ENCODE assay signal across 9 cellular contexts in the genomic region with DNA sequence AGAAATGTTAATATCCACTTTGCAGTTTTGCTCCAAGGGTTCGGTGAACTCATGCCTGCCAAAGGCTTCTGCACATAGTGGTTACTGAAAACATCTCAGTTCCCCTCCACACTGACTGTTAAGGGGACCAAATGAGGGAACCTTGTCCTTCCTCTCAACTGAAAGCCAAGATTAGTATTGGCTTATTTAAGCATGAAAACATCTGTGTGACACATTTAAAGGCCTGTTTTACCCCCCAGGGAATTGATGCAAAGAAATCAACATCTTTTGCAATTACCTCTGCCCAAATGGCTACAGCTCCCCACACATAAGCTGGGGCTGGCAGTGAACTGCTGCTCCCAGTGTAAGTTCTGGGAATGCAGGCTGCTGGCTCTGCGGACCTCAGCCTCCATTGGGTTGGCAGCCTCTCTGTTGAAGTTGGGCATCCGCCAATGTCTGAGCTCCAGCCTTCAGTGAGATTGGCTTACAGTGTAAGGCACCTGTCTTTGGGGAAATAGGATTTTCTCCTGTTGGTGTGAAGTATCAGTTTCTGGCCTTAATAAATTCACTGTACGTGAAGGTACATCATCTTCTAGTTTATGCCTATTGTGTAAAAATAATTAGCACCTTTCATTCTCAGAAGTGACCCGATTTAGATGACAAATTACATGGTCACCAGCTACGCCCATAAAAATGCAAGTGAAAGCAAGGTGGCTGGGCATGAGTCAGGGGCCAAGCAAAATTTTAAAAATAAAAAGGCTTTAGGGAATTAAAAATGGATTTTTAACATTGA.
A peak's percentile ranks its signal among the peaks of the same experiment; 100 is the strongest.
DNase-seq lines count a peak whose midpoint lies in the region; ATAC-seq, FAIRE-seq and TF ChIP-seq lines count a peak whose summit lies in the region.
"Had no signal": no experiment of that assay in that cellular context is flagged by ENCODE, and none has a peak within 500 bp of the region (broad histone marks: within the 10 kb centered on the region; RNA-seq: fewer than 3 reads in every experiment).

No MANE protein-coding gene starts in this region.

- H3K9me3 ChIP-seq in A549 (no peaks in the 10 kb centered on the region), transverse colon (no peaks in the 10 kb centered on the region)

- H3K27ac ChIP-seq in A549 (no peak overlapping the region), transverse colon (peak overlapping the region in 1 of 4 donors; percentile 2)

- no peak overlapping the region for H3K4me3 ChIP-seq in A549
- H3K4me3 ChIP-seq in transverse colon = no peak overlapping the region

- 56% methylated on average over 5 of the region's 6 CpGs for WGBS in A549 (ENCODE audit: missing lambda C conversion rate)
- WGBS in transverse colon (ENCODE audit: low coverage in 1 of 2), 2 donors = 52 to 55% methylated on average over 2 to 6 of the region's 6 CpGs

- no peak for FAIRE-seq in A549 (lab: Jason Lieb, UNC)

- no peaks in the 10 kb centered on the region for H3K36me3 ChIP-seq in transverse colon

- CTCF ChIA-PET in A549 (lab: Yijun Ruan, JAX) = no interaction called here

- TF ChIP-seq EP300 in A549 (IDR thresholded peaks at IDR 0.05) = no peak
- no peak for TF ChIP-seq EP300 in transverse colon (IDR thresholded peaks at IDR 0.05; ENCODE audit: low read depth)

- no peak for TF ChIP-seq RAD21 in A549 (conservative IDR thresholded peaks at IDR 0.05 in 1 of 2, IDR thresholded peaks at IDR 0.05 in 1 of 2)

- no peak for DNase-seq in A549 (ENCODE audit: low read depth in 1 of 2, low spot score in 1 of 2)
- peak; percentile 55 for DNase-seq in fibroblast of gingiva (ENCODE audit: low read depth)
- DNase-seq in transverse colon = peak; percentile 44
- DNase-seq in NCI-H1436 (lab: John Stamatoyannopoulos, UW) = no peak
- DNase-seq in epidermal melanocyte (ENCODE audit: insufficient read length, low spot score) = no peak
- DNase-seq in OCI-M2 (lab: John Stamatoyannopoulos, UW; ENCODE audit: unreplicated experiment) = no peak
- DNase-seq: CD4-positive, CD25-positive, alpha-beta regulatory T cell had no signal

- TF ChIP-seq CTCF in A549 (IDR thresholded peaks at IDR 0.05) = no peak
- no peak for TF ChIP-seq CTCF in transverse colon (IDR thresholded peaks at IDR 0.05)

- intact Hi-C loops in transverse colon (cut with DNase I; ENCODE audit: low total_unique reads) = no loop called here

- ATAC-seq in A549 (no peak), GM19468 (IDR thresholded peaks at IDR 0.05; ENCODE audit: extremely low read depth, unreplicated experiment) (peak; percentile 40), HG03565 (IDR thresholded peaks at IDR 0.05; ENCODE audit: unreplicated experiment) (peak; percentile 50)

- POLR2A ChIA-PET in A549 (lab: Yijun Ruan, JAX) = no interaction called here

- no peak for TF ChIP-seq POLR2A in A549 (IDR thresholded peaks at IDR 0.05; ENCODE audit: low read length)
- TF ChIP-seq POLR2A in transverse colon (IDR thresholded peaks at IDR 0.05) = no peak

- no peaks in the 10 kb centered on the region for H3K27me3 ChIP-seq in transverse colon

- in situ Hi-C loops in transverse colon (cut with MboI; ENCODE audit: low pct_ligation_motif_present in 1 of 4, low pct_unique_long_range_greater_than_20kb in 1 of 4, low sequenced_read_pairs in 3 of 4) = no loop called here

- 0 out of 3 replicates have a peak overlapping the region, but pooled peaks have one; percentile 19 for H3K4me2 ChIP-seq in A549

- H3K4me1 ChIP-seq in A549 = peaks cover 8% of the 10 kb centered on the region; the same call in 1 of the 3 replicates
- peaks cover 3 to 25% (median 13%) of the 10 kb centered on the region in 4 donors for H3K4me1 ChIP-seq in transverse colon

TF ChIP-seq in A549, 52 proteins besides CTCF, POLR2A, EP300 and RAD21:
- no peak for TF ChIP-seq MAX (IDR thresholded peaks at IDR 0.05)
- TF ChIP-seq RNF2 (IDR thresholded peaks at IDR 0.05; ENCODE audit: borderline replicate concordance, low read depth) = no peak
- TF ChIP-seq NPAS2 (CRISPR knock-in tag; IDR thresholded peaks at IDR 0.05; ENCODE audit: borderline replicate concordance) = no peak
- no peak for TF ChIP-seq TFCP2L1 (CRISPR knock-in tag; IDR thresholded peaks at IDR 0.05)

Comparison
In these comparisons a context has a peak if more than half of its experiments do, and no peak if none do; other contexts are left out.
1. ATAC-seq: peak in GM19468 (single experiment) and HG03565 (single experiment); none in A549 (0 of 2).
2. DNase-seq: peak in fibroblast of gingiva (single experiment) and transverse colon (single experiment); none in A549 (0 of 2), NCI-H1436 (single experiment), epidermal melanocyte (single experiment) and OCI-M2 (single experiment).